Comparison of ENCODE assay signal across 8 cellular contexts in the genomic region with DNA sequence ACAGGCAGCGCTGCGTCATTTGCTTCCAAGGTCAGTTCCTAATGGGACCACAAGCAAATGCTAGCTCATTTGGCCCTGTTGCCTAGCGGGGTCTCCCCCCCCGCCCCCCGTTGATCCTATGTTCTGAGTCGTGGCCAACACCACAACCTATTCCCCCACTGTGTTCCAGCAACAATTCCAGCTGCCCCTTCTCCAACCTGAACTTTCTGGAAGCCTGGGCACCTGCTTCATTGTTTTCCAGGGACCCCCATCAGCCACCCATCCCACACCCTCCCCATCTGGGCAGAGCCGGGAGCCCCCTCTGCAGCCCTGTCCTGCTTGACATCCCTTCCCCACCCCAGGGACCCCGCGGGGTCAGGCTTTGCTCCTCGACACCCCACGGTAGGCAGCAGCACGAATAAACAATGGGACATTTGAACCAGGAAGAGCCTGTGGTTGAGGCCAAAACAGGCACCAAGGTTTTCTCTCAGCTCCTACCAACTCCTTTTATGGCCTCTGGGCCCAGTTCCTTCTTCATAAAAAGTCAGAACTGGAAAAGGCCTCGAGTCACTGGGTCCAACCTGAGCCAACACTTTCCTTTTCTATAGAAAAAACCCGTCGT. TPM values are rescaled to one million over a fixed set of nuclear protein-coding genes. Genes with fewer than 3 reads are reported as not detected.
DNase-seq lines count a peak whose midpoint lies in the region; ATAC-seq, FAIRE-seq and TF ChIP-seq lines count a peak whose summit lies in the region.

No MANE protein-coding gene starts in this region.

- intact Hi-C loops in activated CD4-positive, alpha-beta T cell treated with anti-CD3 and anti-CD28 coated beads for 36 hours (cut with DNase I, micrococcal nuclease): loop anchor here (1.0 to 5.0 kb wide), 6 partner anchors 30 to 1084 kb away; a partner anchor contains a TSS

- H3K4me1 Mint-ChIP-seq in activated CD4-positive, alpha-beta T cell treated with anti-CD3 and anti-CD28 coated beads for 36 hours: peaks cover 59% of the 10 kb centered on the region
- peaks cover 29% of the 10 kb centered on the region for H3K4me1 Mint-ChIP-seq in astrocyte (ENCODE audit: low read depth, unreplicated experiment)

- no peak for ATAC-seq in activated CD4-positive, alpha-beta T cell treated with anti-CD3 and anti-CD28 coated beads for 36 hours
- ATAC-seq in left lobe of liver (peak; percentile 2), GM21717 (IDR thresholded peaks at IDR 0.05; ENCODE audit: unreplicated experiment) (no peak)

- H3K27ac Mint-ChIP-seq in activated CD4-positive, alpha-beta T cell treated with anti-CD3 and anti-CD28 coated beads for 36 hours: peak overlapping the region; percentile 98
- peak overlapping the region; percentile 99 for H3K27ac Mint-ChIP-seq in astrocyte (ENCODE audit: unreplicated experiment)

- H3K27me3 ChIP-seq in KMS-11 (ENCODE audit: insufficient read depth, low read depth) (no peaks in the 10 kb centered on the region), astrocyte (ENCODE audit: insufficient read depth, low read length) (no peaks in the 10 kb centered on the region), suprapubic skin (no peaks in the 10 kb centered on the region)

- H3K9ac ChIP-seq in KMS-11: peak overlapping the region; percentile 84
- H3K9ac ChIP-seq in astrocyte (ENCODE audit: low read length): peak overlapping the region; percentile 79

- H3K27me3 Mint-ChIP-seq in activated CD4-positive, alpha-beta T cell treated with anti-CD3 and anti-CD28 coated beads for 36 hours: no peaks in the 10 kb centered on the region
- H3K27me3 Mint-ChIP-seq in astrocyte (ENCODE audit: low read depth, unreplicated experiment): peaks cover 5% of the 10 kb centered on the region

- CTCF ChIA-PET in activated CD4-positive, alpha-beta T cell treated with anti-CD3 and anti-CD28 coated beads for 36 hours (lab: Charles Lee): interaction anchor here (0.6 to 10.3 kb wide), 17 partner anchors 9 to 334 kb away, joined by 3 to 161 read pairs (median 5); a partner anchor contains a TSS

- peaks cover 24% of the 10 kb centered on the region for H3K4me1 ChIP-seq in KMS-11 (ENCODE audit: low read depth, poor library complexity, severe bottlenecking)
- peaks cover 45% of the 10 kb centered on the region for H3K4me1 ChIP-seq in astrocyte (ENCODE audit: insufficient read depth, low read length)
- H3K4me1 ChIP-seq in suprapubic skin: peaks cover 65% of the 10 kb centered on the region

- H2AFZ ChIP-seq in KMS-11 (ENCODE audit: low read depth) (peak overlapping the region; percentile 77; the same call in 1 of the 2 replicates), astrocyte (ENCODE audit: low read depth, low read length) (peak overlapping the region; percentile 54)

- no peaks in the 10 kb centered on the region for H3K36me3 ChIP-seq in KMS-11 (ENCODE audit: insufficient read depth)
- H3K36me3 ChIP-seq in astrocyte (ENCODE audit: insufficient read depth, low read length): no peaks in the 10 kb centered on the region
- no peaks in the 10 kb centered on the region for H3K36me3 ChIP-seq in suprapubic skin

- H3K9me3 Mint-ChIP-seq in activated CD4-positive, alpha-beta T cell treated with anti-CD3 and anti-CD28 coated beads for 36 hours (ENCODE audit: low read depth): no peaks in the 10 kb centered on the region
- H3K9me3 Mint-ChIP-seq in astrocyte (ENCODE audit: unreplicated experiment): peaks cover 2% of the 10 kb centered on the region

- H3K9me3 ChIP-seq in astrocyte (ENCODE audit: insufficient read depth, low read depth, low read length) (no peaks in the 10 kb centered on the region), suprapubic skin (no peaks in the 10 kb centered on the region)

- H3K4me3 Mint-ChIP-seq in activated CD4-positive, alpha-beta T cell treated with anti-CD3 and anti-CD28 coated beads for 36 hours: peak overlapping the region; percentile 77
- H3K4me3 Mint-ChIP-seq in astrocyte (ENCODE audit: unreplicated experiment): peak overlapping the region; percentile 72

- DNase-seq in activated CD4-positive, alpha-beta T cell treated with anti-CD3 and anti-CD28 coated beads for 36 hours: no peak
- no peak for DNase-seq in activated CD4-positive, alpha-beta T cell treated with anti-CD3 and anti-CD28 coated beads, Interleukin-2, amount 50 U/mL, for 4 hours
- DNase-seq in astrocyte (ENCODE audit: low read depth): no peak
- no peak for DNase-seq in left lobe of liver (ENCODE audit: low spot score)
- DNase-seq in suprapubic skin (ENCODE audit: low spot score in 2 of 2): no peak
- DNase-seq in NCI-H510A treated with DMSO at 0.1 percent for 48 hours (lab: John Stamatoyannopoulos, UW): no peak

- POLR2A ChIA-PET in activated CD4-positive, alpha-beta T cell treated with anti-CD3 and anti-CD28 coated beads for 36 hours (lab: Charles Lee): interaction anchor here (0.7 to 4.9 kb wide), 11 partner anchors 30 to 151 kb away, joined by 3 to 104 read pairs (median 5); a partner anchor contains a TSS

- no peaks in the 10 kb centered on the region for H3K79me2 ChIP-seq in KMS-11 (ENCODE audit: insufficient read depth, low read depth)
- H3K79me2 ChIP-seq in astrocyte (ENCODE audit: insufficient read depth, low read length): no peaks in the 10 kb centered on the region

- H3K27ac ChIP-seq in KMS-11 (peak overlapping the region; percentile 99), astrocyte (ENCODE audit: low read depth, low read length) (peak overlapping the region; percentile 91), suprapubic skin (peak overlapping the region; percentile 98)

- no peak for TF ChIP-seq EP300 in suprapubic skin (IDR thresholded peaks at IDR 0.05)

- H3K4me3 ChIP-seq in KMS-11 (IDR thresholded peaks at IDR 0.05; ENCODE audit: insufficient read depth, low read depth, low read length): peak overlapping the region; percentile 32
- H3K4me3 ChIP-seq in astrocyte (ENCODE audit: insufficient read depth, low read depth, low read length): no peak overlapping the region
- H3K4me3 ChIP-seq in suprapubic skin: peak overlapping the region; percentile 49

- H4K20me1 ChIP-seq in KMS-11 (ENCODE audit: insufficient read depth) (no peaks in the 10 kb centered on the region), astrocyte (ENCODE audit: insufficient read depth, low read length) (no peaks in the 10 kb centered on the region)

- no peak for TF ChIP-seq CTCF in KMS-11 (conservative IDR thresholded peaks at IDR 0.05; ENCODE audit: low read depth, low read length)
- TF ChIP-seq CTCF in astrocyte (IDR thresholded peaks at IDR 0.05; ENCODE audit: insufficient read depth, low read depth, low read length): no peak
- TF ChIP-seq CTCF in suprapubic skin (IDR thresholded peaks at IDR 0.05): no peak

- H3K4me2 ChIP-seq in KMS-11 (peak overlapping the region; percentile 99), astrocyte (ENCODE audit: low read length) (peak overlapping the region; percentile 93)

- no peak for FAIRE-seq in astrocyte (lab: Jason Lieb, UNC)

- 13% methylated on average over 12 of the region's 15 CpGs for WGBS in suprapubic skin

- no peaks in the 10 kb centered on the region for H3K36me3 Mint-ChIP-seq in activated CD4-positive, alpha-beta T cell treated with anti-CD3 and anti-CD28 coated beads for 36 hours (ENCODE audit: low read depth)
- no peaks in the 10 kb centered on the region for H3K36me3 Mint-ChIP-seq in astrocyte (ENCODE audit: low read depth, unreplicated experiment)

- TF ChIP-seq POLR2A in suprapubic skin (IDR thresholded peaks at IDR 0.05): no peak

RNA-seq across cellular contexts. Expression of a gene that starts 20.5 kb away (rescaled TPM):
- not detected for total RNA-seq in activated CD4-positive, alpha-beta T cell treated with anti-CD3 and anti-CD28 coated beads for 36 hours
- total RNA-seq in astrocyte (not detected in 2 replicates), left lobe of liver (not detected), suprapubic skin (not detected)
